ENCODE assay signal across 27 cellular contexts in genomic region chr18:69820538-69820937, GRCh38.
"Had no signal": no experiment of that assay in that cellular context is flagged by ENCODE, and none has a peak within 500 bp of the region (broad histone marks: within the 10 kb centered on the region; RNA-seq: fewer than 3 reads in every experiment).

No MANE protein-coding gene starts in this region.

- H3K27ac ChIP-seq: stomach, suprapubic skin, testis, thoracic aorta, thyroid gland, tibial artery, tibial nerve, transverse colon, upper lobe of left lung, upper lobe of right lung, uterus, vagina had no signal

- ATAC-seq: stimulated activated effector memory CD8-positive, alpha-beta T cell treated with anti-CD3 and anti-CD28 coated beads, Interleukin-12 subunit alpha, Interleukin-12 subunit beta, amount 100 ng/mL, for 72 hours; stimulated activated memory B cell treated with anti-CD40 and anti-IgM and Interleukin-4, amounts not matched to agents 10 μg/mL and 1 μg/mL and 100 μg/mL, for 72 hours; stimulated activated naive B cell treated with anti-CD40 and anti-IgM and Interleukin-4, amounts not matched to agents 10 μg/mL and 1 μg/mL and 100 μg/mL, for 72 hours; stimulated activated naive CD8-positive, alpha-beta T cell treated with anti-CD3 and anti-CD28 coated beads, Interleukin-15, amount 100 ng/mL, for 72 hours; stimulated activated naive CD8-positive, alpha-beta T cell treated with anti-CD3 and anti-CD28 coated beads, Interleukin-15, Interleukin-2, amounts not matched to agents 100 U/mL and 50 U/mL, for 24 hours; upper lobe of right lung had no signal

- H3K9me3 ChIP-seq: testis, thoracic aorta, thyroid gland, transverse colon, upper lobe of left lung, upper lobe of right lung, uterus, vagina had no signal

- H3K4me3 ChIP-seq: stomach, suprapubic skin, testis, thoracic aorta, thyroid gland, tibial artery, tibial nerve, transverse colon, upper lobe of left lung, upper lobe of right lung, uterus, vagina had no signal

- H3K27me3 ChIP-seq: stomach, suprapubic skin, testis, thyroid gland, tibial artery, tibial nerve, transverse colon, upper lobe of left lung, upper lobe of right lung, uterus, vagina had no signal

- DNase-seq: stimulated activated CD4-positive, alpha-beta T cell treated with anti-CD3 and anti-CD28 coated beads, Interleukin-2, amount 100 ng/mL, for 48 hours; stimulated activated CD4-positive, alpha-beta T cell treated with anti-CD3 and anti-CD28 coated beads, Interleukin-4, amount 100 ng/mL, for 1 hour; stimulated activated CD4-positive, alpha-beta T cell treated with anti-CD3 and anti-CD28 coated beads, Interleukin-4, amount 100 ng/mL, for 24 hours; stimulated activated CD4-positive, alpha-beta T cell treated with anti-CD3 and anti-CD28 coated beads, Interleukin-4, amount 100 ng/mL, for 4 hours; stimulated activated CD8-positive, alpha-beta memory T cell treated with anti-CD3 and anti-CD28 coated beads, Interleukin-4, amount 100 ng/mL, for 48 hours; stimulated activated naive B cell treated with anti-CD40 and anti-IgM and Interleukin-4, amounts not matched to agents 10 μg/mL and 1 μg/mL and 100 μg/mL, for 72 hours; stimulated activated naive CD4-positive, alpha-beta T cell; stimulated activated naive CD4-positive, alpha-beta T cell treated with Interleukin-2 at 50 U/mL for 16 hours; stimulated activated naive CD8-positive, alpha-beta T cell treated with anti-CD3 and anti-CD28 coated beads, Interleukin-15, amount 100 ng/mL, for 72 hours; stimulated activated naive CD8-positive, alpha-beta T cell treated with anti-CD3 and anti-CD28 coated beads, Interleukin-15, Interleukin-2, amounts not matched to agents 100 U/mL and 50 U/mL, for 24 hours; stomach; substantia nigra; testis; thyroid gland; tibial artery; transverse colon; trophoblast cell; upper lobe of left lung; upper lobe of right lung; uterus had no signal

- H3K36me3 ChIP-seq: stomach, suprapubic skin, thoracic aorta, thyroid gland, tibial artery, tibial nerve, transverse colon, upper lobe of left lung, upper lobe of right lung, uterus, vagina had no signal

- H3K4me1 ChIP-seq: stomach, suprapubic skin, testis, thyroid gland, tibial artery, tibial nerve, transverse colon, upper lobe of left lung, upper lobe of right lung, uterus, vagina had no signal

- FAIRE-seq: urothelium cell line had no signal
